In the genomic region with DNA sequence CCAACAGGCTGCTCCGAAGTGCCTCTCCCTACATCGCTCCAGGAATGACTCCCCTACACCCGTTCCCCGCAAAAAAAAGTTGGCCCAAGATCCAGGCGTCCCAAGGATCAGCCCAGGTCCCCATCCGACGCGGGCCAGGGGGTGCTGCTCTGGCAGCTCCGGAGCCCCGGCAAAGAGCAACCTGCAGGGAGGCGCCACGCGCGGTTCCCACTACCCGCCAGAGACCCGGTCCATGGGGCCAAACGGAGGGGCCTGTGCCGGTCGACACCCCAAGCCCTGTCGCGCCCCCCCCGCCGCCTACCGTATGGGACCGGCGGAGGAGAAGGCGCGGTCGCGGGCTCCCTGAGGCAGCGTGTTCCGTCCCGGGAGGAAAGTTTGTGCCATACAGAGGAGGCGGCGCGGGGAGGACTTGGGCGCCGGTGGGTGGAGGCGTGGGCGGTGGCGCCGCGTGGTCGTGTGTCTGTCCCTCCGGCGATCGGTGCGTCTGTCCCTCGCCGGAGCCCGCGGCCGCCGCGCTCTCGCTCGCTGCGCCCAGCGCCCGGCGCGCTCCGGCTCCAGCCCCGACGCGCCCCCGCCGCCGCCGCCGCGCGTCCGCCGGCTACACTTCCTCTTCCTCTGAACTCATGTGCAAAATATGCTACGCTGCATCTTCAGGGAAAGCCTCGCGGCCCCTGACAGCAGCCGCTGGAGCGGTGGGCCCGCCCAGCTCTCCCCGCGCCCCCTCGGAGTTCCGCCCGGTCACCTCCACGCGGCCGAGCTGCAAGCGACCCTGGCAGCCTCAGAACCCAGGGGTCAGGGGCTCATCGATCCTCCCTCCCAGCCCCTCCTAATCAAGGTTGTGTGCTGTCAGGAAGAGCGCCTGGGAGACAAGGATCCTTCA, we compare ENCODE assay signal across 8 cellular contexts. TPM values are rescaled to one million over a fixed set of nuclear protein-coding genes. Genes with fewer than 3 reads are reported as not detected.
DNase-seq lines count a peak whose midpoint lies in the region; ATAC-seq, FAIRE-seq and TF ChIP-seq lines count a peak whose summit lies in the region.

A gene with protein sequence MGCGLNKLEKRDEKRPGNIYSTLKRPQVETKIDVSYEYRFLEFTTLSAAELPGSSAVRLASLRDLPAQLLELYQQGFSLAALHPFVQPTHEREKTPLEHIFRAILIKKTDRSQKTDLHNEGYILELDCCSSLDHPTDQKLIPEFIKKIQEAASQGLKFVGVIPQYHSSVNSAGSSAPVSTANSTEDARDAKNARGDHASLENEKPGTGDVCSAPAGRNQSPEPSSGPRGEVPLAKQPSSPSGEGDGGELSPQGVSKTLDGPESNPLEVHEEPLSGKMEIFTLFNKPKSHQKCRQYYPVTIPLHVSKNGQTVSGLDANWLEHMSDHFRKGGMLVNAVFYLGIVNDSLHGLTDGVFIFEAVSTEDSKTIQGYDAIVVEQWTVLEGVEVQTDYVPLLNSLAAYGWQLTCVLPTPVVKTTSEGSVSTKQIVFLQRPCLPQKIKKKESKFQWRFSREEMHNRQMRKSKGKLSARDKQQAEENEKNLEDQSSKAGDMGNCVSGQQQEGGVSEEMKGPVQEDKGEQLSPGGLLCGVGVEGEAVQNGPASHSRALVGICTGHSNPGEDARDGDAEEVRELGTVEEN (minus strand): TSS at position 559 of the 880 bp plus-strand sequence. CDS start 19,830 bp downstream, outside the sequence.

- peak within 1 kb of the TSS; percentile 70 for H3K27ac ChIP-seq in SJSA1

- H3K4me3 ChIP-seq in SJSA1, result peak within 1 kb of the TSS; percentile 90

- H3K27me3 ChIP-seq in SJSA1 (replicated peaks), result no peaks in the 10 kb centered on the region

- DNase-seq in A172 (ENCODE audit: low spot score), result no peak
- DNase-seq in SJSA1 (ENCODE audit: low read depth in 1 of 2, low spot score in 2 of 2), result peak; percentile 57 to 69
- peak; percentile 40 for DNase-seq in activated gamma-delta T cell treated with Interleukin-2 at 50 U/mL for 16 hours
- peak; percentile 75 for DNase-seq in germinal center (ENCODE audit: low spot score)
- DNase-seq in omental fat pad (ENCODE audit: low spot score), result no peak
- peak; percentile 75 for DNase-seq in urothelium cell line (ENCODE audit: low spot score)

- no peak for TF ChIP-seq CTCF in omental fat pad (IDR thresholded peaks at IDR 0.05)

- no peak for FAIRE-seq in urothelium cell line (lab: Jason Lieb, UNC)

- H3K9me3 ChIP-seq in SJSA1 (replicated peaks), result no peaks in the 10 kb centered on the region

- peaks cover 10% of the 10 kb centered on the region for H3K36me3 ChIP-seq in SJSA1

- H3K4me1 ChIP-seq in SJSA1 (replicated peaks), result peaks cover 69% of the 10 kb centered on the region

- peak; percentile 18 for ATAC-seq in GM19324 (IDR thresholded peaks at IDR 0.05; ENCODE audit: low FRiP score, unreplicated experiment)
- peak; percentile 62 for ATAC-seq in omental fat pad (ENCODE audit: low FRiP score)
- no peak for ATAC-seq in GM21619 (IDR thresholded peaks at IDR 0.05; ENCODE audit: unreplicated experiment)

RNA-seq across cellular contexts. Expression of the gene that starts here (rescaled TPM):
- 46.1 and 52.1 TPM in 2 replicates for total RNA-seq in A172 (2014; rRNA removed; shearing (Covaris generic))
- 54.3 and 56.5 TPM in 2 replicates for total RNA-seq in SJSA1 (2014; rRNA removed; shearing (Covaris generic))
- 10 to 100 TPM; 42.4 to 94.4 (median 62.5) TPM for total RNA-seq in omental fat pad

Comparison
In these comparisons a context has a peak if more than half of its experiments do, and no peak if none do; other contexts are left out.
1. DNase-seq: peak in SJSA1 (2 of 2), activated gamma-delta T cell treated with Interleukin-2 at 50 U/mL for 16 hours (single experiment), germinal center (single experiment) and urothelium cell line (single experiment); none in A172 (single experiment) and omental fat pad (single experiment).